Comparison of ENCODE assay signal across 8 cellular contexts in the genomic region with DNA sequence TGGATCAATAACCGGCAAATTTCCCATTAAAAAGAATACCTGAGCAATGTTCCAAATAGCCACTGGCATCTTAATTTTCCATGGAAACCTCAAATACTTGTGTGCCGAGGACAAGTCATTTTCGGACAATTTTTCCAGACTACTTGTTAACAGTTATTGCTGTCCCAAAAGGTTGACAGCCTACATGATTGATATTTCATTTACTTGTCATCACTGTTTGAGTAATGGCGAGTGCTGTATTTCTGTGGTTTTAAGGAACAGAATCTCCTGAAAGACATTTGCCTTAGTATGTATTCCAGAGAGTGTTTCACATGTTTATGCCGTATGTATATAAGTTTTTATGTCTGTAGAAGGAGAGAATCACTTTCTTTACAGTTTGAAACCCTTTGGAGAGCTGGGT.
"Had no signal": no experiment of that assay in that cellular context is flagged by ENCODE, and none has a peak within 500 bp of the region (broad histone marks: within the 10 kb centered on the region; RNA-seq: fewer than 3 reads in every experiment).

No MANE protein-coding gene starts in this region.

- H2AFZ ChIP-seq: GM23338 had no signal

- ATAC-seq: GM23338 had no signal

- H3K4me3 ChIP-seq: GM23338 had no signal

- FAIRE-seq: H1, H54 had no signal

- H3K27ac ChIP-seq: KMS-11 had no signal

- H3K4me2 ChIP-seq: GM23338, KMS-11 had no signal

- H3K9ac ChIP-seq: KMS-11 had no signal

- DNase-seq: H9, HCEC 1CT, IMR-90, KBM-7 had no signal
